In the genomic region with DNA sequence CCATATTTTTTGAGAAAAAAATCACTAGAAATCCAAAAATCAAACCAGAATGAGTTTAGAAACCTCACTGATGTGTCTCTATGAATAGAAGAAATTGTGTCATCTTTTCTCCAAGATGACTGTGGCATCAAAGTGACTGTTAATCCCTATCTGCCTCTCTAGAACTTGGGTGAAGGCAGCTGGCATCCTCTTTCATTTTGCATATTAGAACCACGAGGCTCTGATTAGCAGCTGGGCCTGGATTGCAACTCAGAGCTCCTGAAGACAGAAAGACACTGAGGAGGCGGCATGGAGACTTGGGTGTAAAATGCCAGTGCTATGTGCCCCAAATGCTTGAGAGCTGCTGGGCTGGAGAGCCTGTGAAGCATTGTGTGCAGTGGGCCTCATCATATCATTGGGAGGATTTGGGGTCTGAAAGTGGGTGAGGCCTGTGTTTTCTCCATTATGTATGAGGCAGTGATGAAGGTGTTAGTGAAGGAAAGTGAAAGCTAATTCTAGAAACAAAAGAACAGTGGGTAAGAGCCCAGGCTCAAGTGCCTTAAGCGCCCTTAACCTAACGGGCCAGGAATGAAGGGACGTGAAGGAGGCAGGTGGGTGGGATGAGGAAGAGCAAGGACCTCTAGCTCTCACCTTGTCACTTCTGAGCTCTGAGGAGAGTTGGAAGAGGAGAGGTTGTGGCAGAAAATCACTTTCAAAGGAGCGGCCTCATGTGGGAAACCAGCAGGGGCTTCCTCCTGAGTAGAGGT, we compare ENCODE assay signal across 24 cellular contexts. TPM values are rescaled to one million over a fixed set of nuclear protein-coding genes. Genes with fewer than 3 reads are reported as not detected.
"Had no signal": no experiment of that assay in that cellular context is flagged by ENCODE, and none has a peak within 500 bp of the region (broad histone marks: within the 10 kb centered on the region; RNA-seq: fewer than 3 reads in every experiment).

No MANE protein-coding gene starts in this region.

- ATAC-seq: activated CD4-positive, alpha-beta T cell treated with anti-CD3 and anti-CD28 coated beads for 36 hours; gastrocnemius medialis had no signal

- H3K4me3 ChIP-seq: adrenal gland, breast epithelium, coronary artery, gastrocnemius medialis, left ventricle myocardium inferior, prostate gland, right atrium auricular region, tibial nerve, vagina had no signal

- H3K4me1 Mint-ChIP-seq: activated CD4-positive, alpha-beta T cell treated with anti-CD3 and anti-CD28 coated beads for 36 hours; naive B cell; neural crest cell had no signal

- H3K36me3 ChIP-seq: adrenal gland, breast epithelium, gastrocnemius medialis, left ventricle myocardium inferior, prostate gland, right atrium auricular region, tibial nerve, vagina, WERI-Rb-1 had no signal

- H3K4me3 Mint-ChIP-seq: activated CD4-positive, alpha-beta T cell treated with anti-CD3 and anti-CD28 coated beads for 36 hours; activated T-helper 1 cell treated with anti-CD3 and anti-CD28 coated beads, Interleukin-12 subunit alpha, Interleukin-12 subunit beta, Interleukin-2, Interleukin-4 antibody, amounts not matched to agents 30 ng/mL and 10 ng/mL and 1 ng/mL, durations not matched to agents 14 hours and 24 hours and 36 hours; memory B cell; naive B cell; neural crest cell; stimulated activated naive CD8-positive, alpha-beta T cell treated with anti-CD3 and anti-CD28 coated beads, Interleukin-15, Interleukin-2, amounts not matched to agents 100 ng/mL and 50 ng/mL, for 24 hours had no signal

- H3K4me1 ChIP-seq: adrenal gland, breast epithelium, gastrocnemius medialis, left ventricle myocardium inferior, prostate gland, right atrium auricular region, tibial nerve, vagina had no signal

- DNase-seq: activated gamma-delta T cell treated with Interleukin-2 at 50 U/mL for 16 hours, activated T-cell treated with anti-CD3 and anti-CD28 coated beads for 4 hours, gastrocnemius medialis, left ventricle myocardium inferior, naive B cell, WERI-Rb-1 had no signal

- H3K36me3 Mint-ChIP-seq: activated naive CD4-positive, alpha-beta T cell treated with anti-CD3 and anti-CD28 coated beads, Interleukin-2, amount 50 U/mL, for 72 hours; memory B cell; naive B cell had no signal

- H3K27ac ChIP-seq: adrenal gland, breast epithelium, coronary artery, gastrocnemius medialis, left ventricle myocardium inferior, prostate gland, right atrium auricular region, tibial nerve, vagina, WERI-Rb-1 had no signal

- H3K27ac Mint-ChIP-seq: activated CD4-positive, alpha-beta T cell treated with anti-CD3 and anti-CD28 coated beads for 36 hours; activated T-helper 1 cell treated with anti-CD3 and anti-CD28 coated beads, Interleukin-12 subunit alpha, Interleukin-12 subunit beta, Interleukin-2, Interleukin-4 antibody, amounts not matched to agents 30 ng/mL and 10 ng/mL and 1 ng/mL, durations not matched to agents 14 hours and 24 hours and 36 hours; memory B cell; naive B cell; stimulated activated naive CD8-positive, alpha-beta T cell treated with anti-CD3 and anti-CD28 coated beads, Interleukin-15, Interleukin-2, amounts not matched to agents 100 ng/mL and 50 ng/mL, for 24 hours had no signal

- H3K27me3 ChIP-seq: gastrocnemius medialis, right atrium auricular region had no signal

- H3K9me3 ChIP-seq: adrenal gland, breast epithelium, gastrocnemius medialis, left ventricle myocardium inferior, prostate gland, right atrium auricular region, tibial nerve, vagina had no signal

- H3K9me3 Mint-ChIP-seq: activated naive CD4-positive, alpha-beta T cell treated with anti-CD3 and anti-CD28 coated beads, Interleukin-2, amount 50 U/mL, for 72 hours; activated T-helper 1 cell treated with anti-CD3 and anti-CD28 coated beads, Interleukin-12 subunit alpha, Interleukin-12 subunit beta, Interleukin-2, Interleukin-4 antibody, amounts not matched to agents 30 ng/mL and 10 ng/mL and 1 ng/mL, durations not matched to agents 14 hours and 24 hours and 36 hours; memory B cell; neural crest cell; stimulated activated naive CD8-positive, alpha-beta T cell treated with anti-CD3 and anti-CD28 coated beads, Interleukin-15, Interleukin-2, amounts not matched to agents 100 ng/mL and 50 ng/mL, for 24 hours had no signal

RNA-seq across cellular contexts. Expression of a gene that starts 26.2 kb away (rescaled TPM):
- total RNA-seq: activated CD4-positive, alpha-beta T cell treated with anti-CD3 and anti-CD28 coated beads for 36 hours; activated naive CD4-positive, alpha-beta T cell treated with anti-CD3 and anti-CD28 coated beads, Interleukin-2, amount 50 U/mL, for 72 hours; activated T-helper 1 cell treated with anti-CD3 and anti-CD28 coated beads, Interleukin-12 subunit alpha, Interleukin-12 subunit beta, Interleukin-2, Interleukin-4 antibody, amounts not matched to agents 30 ng/mL and 10 ng/mL and 1 ng/mL, durations not matched to agents 14 hours and 24 hours and 36 hours; adrenal gland; astrocyte; gastrocnemius medialis; kidney epithelial cell; left ventricle myocardium inferior; mononuclear cell; neural crest cell; omental fat pad; right atrium auricular region; skeletal muscle tissue; tibial nerve; vagina had no signal
- polyA plus RNA-seq: adrenal gland had no signal

RNA-seq across cellular contexts. Expression of a gene that starts 36.1 kb away (rescaled TPM):
- total RNA-seq: activated CD4-positive, alpha-beta T cell treated with anti-CD3 and anti-CD28 coated beads for 36 hours; activated naive CD4-positive, alpha-beta T cell treated with anti-CD3 and anti-CD28 coated beads, Interleukin-2, amount 50 U/mL, for 72 hours; activated T-helper 1 cell treated with anti-CD3 and anti-CD28 coated beads, Interleukin-12 subunit alpha, Interleukin-12 subunit beta, Interleukin-2, Interleukin-4 antibody, amounts not matched to agents 30 ng/mL and 10 ng/mL and 1 ng/mL, durations not matched to agents 14 hours and 24 hours and 36 hours; astrocyte; breast epithelium; gastrocnemius medialis; kidney epithelial cell; left ventricle myocardium inferior; mononuclear cell; neural crest cell; omental fat pad; prostate gland; right atrium auricular region; skeletal muscle tissue; tibial nerve; vagina had no signal
- polyA plus RNA-seq: adrenal gland had no signal
